8 cellular contexts compared by ENCODE assay signal in genomic region chr19:57389730-57390598, GRCh38. TPM values are rescaled to one million over a fixed set of nuclear protein-coding genes. Genes with fewer than 3 reads are reported as not detected.
DNase-seq lines count a peak whose midpoint lies in the region; ATAC-seq, FAIRE-seq and TF ChIP-seq lines count a peak whose summit lies in the region.

Gene ZNF548 (plus strand): TSS chr19:57389854. CDS start chr19:57390100, 246 bp downstream.

- FAIRE-seq in kidney (lab: Jason Lieb, UNC), result peak; percentile 95

- peak within 1 kb of the TSS; percentile 91 to 97 for H3K9ac ChIP-seq in kidney (ENCODE audit: low read length in 2 of 2)

- H3K4me1 ChIP-seq in kidney (ENCODE audit: control insufficient read depth in 1 of 2, insufficient read depth in 1 of 2, low read depth in 1 of 2, low read length in 2 of 2), result peaks cover 0 to 10% of the 10 kb centered on the region in 2 donors

- H3K36me3 ChIP-seq in kidney (ENCODE audit: control insufficient read depth in 1 of 2, insufficient read depth in 2 of 2, low read length in 2 of 2), result peaks cover 5 to 7% of the 10 kb centered on the region in 2 donors

- ATAC-seq in GM19043 (IDR thresholded peaks at IDR 0.05; ENCODE audit: low read depth, unreplicated experiment), result peak; percentile 98
- ATAC-seq in HG03378 (IDR thresholded peaks at IDR 0.05; ENCODE audit: unreplicated experiment), result peak; percentile 97

- intact Hi-C loops in kidney (cut with DNase I), result no loop called here

- DNase-seq in Ammon's horn (ENCODE audit: low spot score) (peak; percentile 99), NCI-H510A (lab: John Stamatoyannopoulos, UW) (peak; percentile 96), cerebellum (ENCODE audit: low spot score) (peak; percentile 97), kidney (peak; percentile 98)
- DNase-seq in activated CD4-positive, alpha-beta T cell treated with anti-CD3 and anti-CD28 coated beads for 1 hour, result peak; percentile 96
- peak; percentile 95 for DNase-seq in stimulated activated CD4-positive, alpha-beta T cell treated with anti-CD3 and anti-CD28 coated beads, Interleukin-15, amount 100 ng/mL, for 24 hours

- peak; percentile 9 for TF ChIP-seq CTCF in kidney (IDR thresholded peaks at IDR 0.05; ENCODE audit: borderline replicate concordance, extremely low read depth, insufficient read depth)

- H3K4me3 ChIP-seq in kidney (ENCODE audit: low read length in 2 of 2), result peak within 1 kb of the TSS; percentile 89 to 97

- no peaks in the 10 kb centered on the region for H3K9me3 ChIP-seq in kidney (ENCODE audit: control insufficient read depth in 1 of 2, low read length in 2 of 2)

- H3K27ac ChIP-seq in kidney (ENCODE audit: low read depth in 2 of 2, low read length in 2 of 2), result peak within 1 kb of the TSS; percentile 89 to 95

RNA-seq across cellular contexts. Expression of gene ZNF548, which starts in this region (rescaled TPM):
- total RNA-seq in cerebellum (45.7 TPM), kidney (26.1 TPM)
- polyA plus RNA-seq in kidney (ENCODE audit: insufficient read depth, low read depth, low replicate concordance), result 4.7 TPM

Comparison
In these comparisons a context has a peak if more than half of its experiments do, and no peak if none do; other contexts are left out.
1. Peak in every context shown above with its lines: DNase-seq, ATAC-seq, H3K4me3 ChIP-seq and H3K27ac ChIP-seq.